ENCODE assay signal across 16 cellular contexts in genomic region chr2:159736048-159736447, GRCh38. TPM values are rescaled to one million over a fixed set of nuclear protein-coding genes. Genes with fewer than 3 reads are reported as not detected.
DNase-seq lines count a peak whose midpoint lies in the region; ATAC-seq, FAIRE-seq and TF ChIP-seq lines count a peak whose summit lies in the region.
"Had no signal": no experiment of that assay in that cellular context is flagged by ENCODE, and none has a peak within 500 bp of the region (broad histone marks: within the 10 kb centered on the region; RNA-seq: fewer than 3 reads in every experiment).

No MANE protein-coding gene starts in this region.

- H3K4me3 ChIP-seq in AG04450 (ENCODE audit: low read depth, low read length) (no peak overlapping the region), GM23248 (no peak overlapping the region), epithelial cell of esophagus (ENCODE audit: low read length) (no peak overlapping the region)
- H3K4me3 ChIP-seq: colonic mucosa, esophagus muscularis mucosa, mucosa of descending colon, tibial nerve had no signal

- ATAC-seq in activated T-helper 17 cell treated with anti-CD3 and anti-CD28 coated beads, Interleukin-2, amount 50 U/mL, for 72 hours (replicated peaks), result peak; percentile 37
- ATAC-seq in GM18909 (IDR thresholded peaks at IDR 0.05; ENCODE audit: poor library complexity, unreplicated experiment) (no peak), GM18873 (IDR thresholded peaks at IDR 0.05; ENCODE audit: low FRiP score, unreplicated experiment) (no peak)
- ATAC-seq: mucosa of descending colon had no signal

- no peaks in the 10 kb centered on the region for H3K9me2 ChIP-seq in GM23248 (ENCODE audit: insufficient read depth)

- POLR2A ChIA-PET in AG04450 (lab: Yijun Ruan, JAX), result no interaction called here

- peaks cover 91% of the 10 kb centered on the region for H3K36me3 Mint-ChIP-seq in activated T-helper 17 cell treated with anti-CD3 and anti-CD28 coated beads, Interleukin-2, amount 50 U/mL, for 72 hours (ENCODE audit: low read depth)

- H3K27ac Mint-ChIP-seq in activated T-helper 17 cell treated with anti-CD3 and anti-CD28 coated beads, Interleukin-2, amount 50 U/mL, for 72 hours, result no peak overlapping the region

- H3K27me3 ChIP-seq in AG04450 (ENCODE audit: control insufficient read depth, insufficient read depth, low read length) (no peaks in the 10 kb centered on the region), GM23248 (replicated peaks; ENCODE audit: insufficient read depth) (no peaks in the 10 kb centered on the region)
- H3K27me3 ChIP-seq: colonic mucosa, esophagus muscularis mucosa, tibial nerve had no signal

- no peak for DNase-seq in AG04450 (ENCODE audit: low read depth, low spot score)
- peak; percentile 43 for DNase-seq in GM23248
- DNase-seq in epithelial cell of esophagus (ENCODE audit: low read depth), result peak; percentile 70
- DNase-seq in middle frontal gyrus (ENCODE audit: extremely low spot score, low spot score), result no peak
- DNase-seq in GM19239 (ENCODE audit: insufficient read length, low spot score), result no peak
- DNase-seq: colonic mucosa, DMS79 treated with DMSO at 0.1 percent for 48 hours, mucosa of descending colon, NCI-H1092 treated with DMSO at 0.1 percent for 48 hours had no signal

- H3K27me3 Mint-ChIP-seq in activated T-helper 17 cell treated with anti-CD3 and anti-CD28 coated beads, Interleukin-2, amount 50 U/mL, for 72 hours, result no peaks in the 10 kb centered on the region

- H3K79me2 ChIP-seq in GM23248 (ENCODE audit: insufficient read depth), result peaks cover 100% of the 10 kb centered on the region

- peaks cover 69% of the 10 kb centered on the region for H3K36me3 ChIP-seq in GM23248 (ENCODE audit: low read depth)

- peaks cover 31% of the 10 kb centered on the region for H4K20me1 ChIP-seq in GM23248 (ENCODE audit: insufficient read depth)

- no peak overlapping the region for H3K4me3 Mint-ChIP-seq in activated T-helper 17 cell treated with anti-CD3 and anti-CD28 coated beads, Interleukin-2, amount 50 U/mL, for 72 hours
- H3K4me3 Mint-ChIP-seq: CD14-positive monocyte had no signal

- H3K4me1 ChIP-seq in GM23248 (ENCODE audit: insufficient read depth), result peaks cover 28% of the 10 kb centered on the region
- H3K4me1 ChIP-seq: colonic mucosa had no signal

- no peak overlapping the region for H2AFZ ChIP-seq in GM23248

- CTCF ChIA-PET in AG04450 (lab: Charles Lee), result no interaction called here

- 32 to 39% methylated on average over 3 of the region's 3 CpGs for WGBS in GM23248 (ENCODE audit: low coverage in 1 of 2, low lambda C conversion rate in 2 of 2, missing lambda C conversion rate in 2 of 2), 2 experiments

- H3F3A ChIP-seq in GM23248 (ENCODE audit: insufficient read depth), result peaks cover 27% of the 10 kb centered on the region

- peaks cover 15% of the 10 kb centered on the region for H3K4me1 Mint-ChIP-seq in activated T-helper 17 cell treated with anti-CD3 and anti-CD28 coated beads, Interleukin-2, amount 50 U/mL, for 72 hours

- no peaks in the 10 kb centered on the region for H3K9me3 Mint-ChIP-seq in activated T-helper 17 cell treated with anti-CD3 and anti-CD28 coated beads, Interleukin-2, amount 50 U/mL, for 72 hours

- H3K9ac ChIP-seq in GM23248, result no peak overlapping the region

- H3K9me3 ChIP-seq in AG04450 (ENCODE audit: control insufficient read depth, insufficient read depth, low read length) (no peaks in the 10 kb centered on the region), GM23248 (ENCODE audit: low read depth) (no peaks in the 10 kb centered on the region)
- H3K9me3 ChIP-seq: colonic mucosa, esophagus muscularis mucosa, mucosa of descending colon, tibial nerve had no signal

- in situ Hi-C loops in GM23248 (cut with MboI), result no loop called here

- no peak for TF ChIP-seq CTCF in AG04450 (IDR thresholded peaks at IDR 0.05; ENCODE audit: low read depth, low read length)
- no peak for TF ChIP-seq CTCF in epithelial cell of esophagus (IDR thresholded peaks at IDR 0.05; ENCODE audit: insufficient read depth, low read depth, low read length, missing control alignments)

- H3K27ac ChIP-seq in AG04450 (ENCODE audit: low read depth, low read length), result peak overlapping the region; percentile 41
- H3K27ac ChIP-seq in GM23248, result peak overlapping the region; percentile 48
- H3K27ac ChIP-seq: colonic mucosa, esophagus muscularis mucosa, RWPE1, tibial nerve had no signal

- H3K4me2 ChIP-seq in GM23248 (ENCODE audit: unreplicated experiment), result peak overlapping the region; percentile 24

- no peak for FAIRE-seq in GM19239 (lab: Jason Lieb, UNC)

RNA-seq across cellular contexts. Expression of gene MARCHF7, which starts 23.7 kb away (rescaled TPM):
- polyA plus RNA-seq in AG04450 (2011; rRNA removed) (68.6 and 76.1 TPM in 2 replicates), GM23248 (2016; fragmentation: Nextera tagmentation; extraction: Ambion mirVana) (92.7 and 97.3 TPM in 2 replicates)
- 42.9 and 64.9 TPM in 2 replicates for polyA minus RNA-seq in AG04450 (2011; rRNA and poly(A)+ RNA removed)
- 99.3 and 118 TPM in 2 replicates for total RNA-seq in GM23248 (2014; rRNA removed; shearing (Covaris generic))
- total RNA-seq in activated T-helper 17 cell treated with anti-CD3 and anti-CD28 coated beads, Interleukin-2, amount 50 U/mL, for 72 hours, result 10 to 100 TPM; 69.6 to 71.0 TPM

Comparison
In these comparisons a context has a peak if more than half of its experiments do, and no peak if none do; other contexts are left out.
1. DNase-seq: peak in GM23248 (single experiment) and epithelial cell of esophagus (single experiment); none in AG04450 (single experiment), middle frontal gyrus (single experiment) and GM19239 (single experiment).